ENCODE assay signal across 14 cellular contexts in the genomic region with DNA sequence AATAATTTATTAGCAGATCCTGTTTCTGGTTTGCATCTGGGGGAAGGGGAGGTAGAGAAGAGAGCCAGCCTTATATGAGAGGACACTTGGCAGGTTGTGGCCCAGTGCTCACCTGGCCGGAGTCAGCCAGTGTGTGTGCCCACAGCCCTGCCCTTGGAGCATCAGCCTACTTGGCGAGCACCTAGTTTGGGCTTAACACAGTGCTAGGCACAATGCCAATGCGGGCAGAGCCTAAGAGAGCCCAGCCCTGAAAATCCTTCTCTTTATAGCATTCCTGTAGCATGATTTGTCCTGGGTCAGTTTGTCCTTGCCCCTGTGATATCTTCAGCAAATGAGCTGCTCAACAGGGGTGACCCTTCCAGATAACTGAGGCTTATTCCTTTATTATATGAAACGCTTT.
A peak's percentile ranks its signal among the peaks of the same experiment; 100 is the strongest.
DNase-seq lines count a peak whose midpoint lies in the region; ATAC-seq, FAIRE-seq and TF ChIP-seq lines count a peak whose summit lies in the region.
"Had no signal": no experiment of that assay in that cellular context is flagged by ENCODE, and none has a peak within 500 bp of the region (broad histone marks: within the 10 kb centered on the region; RNA-seq: fewer than 3 reads in every experiment).

No MANE protein-coding gene starts in this region.

- no peak for ATAC-seq in GM21381 (IDR thresholded peaks at IDR 0.05; ENCODE audit: unreplicated experiment)
- no peak for ATAC-seq in GM18861 (IDR thresholded peaks at IDR 0.05; ENCODE audit: unreplicated experiment)
- ATAC-seq: psoas muscle had no signal

- H3K27me3 Mint-ChIP-seq in endothelial cell (ENCODE audit: unreplicated experiment) = no peaks in the 10 kb centered on the region

- peaks cover 5% of the 10 kb centered on the region for H3K4me1 Mint-ChIP-seq in endothelial cell (ENCODE audit: unreplicated experiment)

- no peaks in the 10 kb centered on the region for H3K9me3 Mint-ChIP-seq in endothelial cell (ENCODE audit: unreplicated experiment)

- no peak overlapping the region for H3K27ac Mint-ChIP-seq in endothelial cell (ENCODE audit: unreplicated experiment)
- H3K27ac Mint-ChIP-seq: CD4-positive, CD25-positive, alpha-beta regulatory T cell had no signal

- H3K4me3 Mint-ChIP-seq in endothelial cell (ENCODE audit: unreplicated experiment) = no peak overlapping the region
- H3K4me3 Mint-ChIP-seq: CD4-positive, CD25-positive, alpha-beta regulatory T cell had no signal

- H3K27me3 ChIP-seq in adipocyte (replicated peaks; ENCODE audit: control insufficient read depth, insufficient read depth, low read length) (no peaks in the 10 kb centered on the region), left ventricle myocardium inferior (ENCODE audit: low read depth) (no peaks in the 10 kb centered on the region), small intestine (ENCODE audit: control insufficient read depth in 2 of 2, insufficient read depth in 2 of 2, low read length in 2 of 2) (no peaks in the 10 kb centered on the region)

- H3K27ac ChIP-seq in left ventricle myocardium inferior (replicated peaks) (peak overlapping the region; percentile 64), skin epidermis (peak overlapping the region in 13 of 21 experiments; percentile 26 to 81 (median 60)), small intestine (ENCODE audit: low read depth in 1 of 2, low read length in 1 of 2) (peak overlapping the region in 1 of 2 donors; percentile 5)

- intact Hi-C loops in left ventricle myocardium inferior (cut with micrococcal nuclease) = no loop called here

- no peak for TF ChIP-seq CTCF in left ventricle myocardium inferior (IDR thresholded peaks at IDR 0.05; ENCODE audit: borderline replicate concordance)
- TF ChIP-seq CTCF in endothelial cell (IDR thresholded peaks at IDR 0.05; ENCODE audit: unreplicated experiment) = no peak

- H3K9me3 ChIP-seq in adipocyte (ENCODE audit: control insufficient read depth, low read length) (no peaks in the 10 kb centered on the region), left ventricle myocardium inferior (replicated peaks) (no peaks in the 10 kb centered on the region), small intestine (ENCODE audit: control insufficient read depth, low read depth) (no peaks in the 10 kb centered on the region)
- H3K9me3 ChIP-seq: psoas muscle had no signal

- H3K4me3 ChIP-seq in adipocyte (ENCODE audit: low read length) (peak overlapping the region; percentile 21), left ventricle myocardium inferior (no peak overlapping the region), skin epidermis (no peak overlapping the region), small intestine (ENCODE audit: low read depth in 1 of 2, low read length in 2 of 2) (no peak overlapping the region)
- H3K4me3 ChIP-seq: lung, psoas muscle had no signal

- H3K36me3 ChIP-seq in adipocyte (ENCODE audit: control insufficient read depth, insufficient read depth, low read length, severe bottlenecking) (no peaks in the 10 kb centered on the region), left ventricle myocardium inferior (no peaks in the 10 kb centered on the region), small intestine (ENCODE audit: control insufficient read depth in 2 of 2, insufficient read depth in 2 of 2, low read length in 2 of 2) (no peaks in the 10 kb centered on the region)

- DNase-seq in EL (peak; percentile 39), adipocyte (ENCODE audit: low read depth) (peak; percentile 10), left ventricle myocardium inferior (no peak), small intestine (no peak), endothelial cell (ENCODE audit: low spot score) (no peak)
- DNase-seq: activated CD4-positive, CD25-positive, alpha-beta regulatory T cell; CD4-positive, CD25-positive, alpha-beta regulatory T cell; GOT3; SHP77 had no signal

- peak overlapping the region; percentile 59 for H3K9ac ChIP-seq in adipocyte (ENCODE audit: low read length)

- H3K4me1 ChIP-seq in adipocyte (ENCODE audit: control insufficient read depth, insufficient read depth, low read length) = peaks cover 72% of the 10 kb centered on the region
- peaks cover 56% of the 10 kb centered on the region for H3K4me1 ChIP-seq in left ventricle myocardium inferior
- H3K4me1 ChIP-seq in small intestine (ENCODE audit: control insufficient read depth in 2 of 2, insufficient read depth in 1 of 2, low read depth in 1 of 2, low read length in 1 of 2) = peaks cover 0 to 2% of the 10 kb centered on the region in 2 donors

- no peak for FAIRE-seq in small intestine (lab: Jason Lieb, UNC)

- H3K36me3 Mint-ChIP-seq in endothelial cell (ENCODE audit: low read depth, unreplicated experiment) = no peaks in the 10 kb centered on the region
- H3K36me3 Mint-ChIP-seq: CD4-positive, CD25-positive, alpha-beta regulatory T cell had no signal

- WGBS in small intestine, 3 donors = 83 to 91% (median 87%) methylated on average over 4 of the region's 4 CpGs

Comparison
In these comparisons a context has a peak if more than half of its experiments do, and no peak if none do; other contexts are left out.
1. DNase-seq: peak in EL (single experiment) and adipocyte (single experiment); none in left ventricle myocardium inferior (single experiment), small intestine (single experiment) and endothelial cell (single experiment).